In the genomic region with DNA sequence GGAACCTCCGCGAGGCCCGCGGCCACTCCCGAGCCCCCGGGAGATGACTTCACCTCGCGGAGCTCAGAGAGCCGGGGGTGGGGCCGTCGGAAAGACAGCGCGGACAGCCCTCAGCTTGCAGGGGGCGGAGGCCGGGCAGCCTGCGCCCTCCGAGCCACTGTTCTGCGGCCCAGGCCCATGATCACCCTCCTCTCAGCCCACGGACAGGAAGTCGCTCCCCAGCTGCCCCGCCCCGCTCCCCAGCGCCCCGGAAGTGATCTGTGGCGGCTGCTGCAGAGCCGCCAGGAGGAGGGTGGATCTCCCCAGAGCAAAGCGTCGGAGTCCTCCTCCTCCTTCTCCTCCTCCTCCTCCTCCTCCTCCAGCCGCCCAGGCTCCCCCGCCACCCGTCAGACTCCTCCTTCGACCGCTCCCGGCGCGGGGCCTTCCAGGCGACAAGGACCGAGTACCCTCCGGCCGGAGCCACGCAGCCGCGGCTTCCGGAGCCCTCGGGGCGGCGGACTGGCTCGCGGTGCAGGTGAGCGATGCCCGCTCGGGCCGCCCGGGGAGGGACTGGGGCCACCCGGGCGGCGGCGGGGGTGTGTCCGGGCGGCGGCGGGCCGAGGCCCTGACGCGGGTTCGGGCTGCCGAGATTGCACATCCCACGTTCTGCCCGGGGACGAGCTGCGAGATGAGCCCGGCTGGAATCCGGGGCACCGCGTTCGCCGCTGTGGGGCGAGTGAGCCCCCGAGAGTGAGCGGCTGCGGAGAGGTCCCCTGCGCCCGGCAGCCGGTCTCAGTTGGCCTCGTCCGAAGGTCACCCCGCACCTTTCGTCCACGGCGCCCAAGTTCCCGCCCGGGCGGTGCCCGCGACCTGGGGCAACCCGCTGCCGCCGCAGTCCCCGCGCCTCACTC, we compare ENCODE assay signal across 1 cellular context.
TF ChIP-seq lines count a peak whose summit lies in the region.

A gene with protein sequence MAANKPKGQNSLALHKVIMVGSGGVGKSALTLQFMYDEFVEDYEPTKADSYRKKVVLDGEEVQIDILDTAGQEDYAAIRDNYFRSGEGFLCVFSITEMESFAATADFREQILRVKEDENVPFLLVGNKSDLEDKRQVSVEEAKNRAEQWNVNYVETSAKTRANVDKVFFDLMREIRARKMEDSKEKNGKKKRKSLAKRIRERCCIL (plus strand): TSS at position 261 of the 890 bp plus-strand sequence. CDS start 63,096 bp downstream, outside the sequence.

TF ChIP-seq in HEK293, 187 proteins besides CTCF, POLR2A, EP300 and RAD21 (continued from another document and continues in another):
- TF ChIP-seq, protein P1, sequence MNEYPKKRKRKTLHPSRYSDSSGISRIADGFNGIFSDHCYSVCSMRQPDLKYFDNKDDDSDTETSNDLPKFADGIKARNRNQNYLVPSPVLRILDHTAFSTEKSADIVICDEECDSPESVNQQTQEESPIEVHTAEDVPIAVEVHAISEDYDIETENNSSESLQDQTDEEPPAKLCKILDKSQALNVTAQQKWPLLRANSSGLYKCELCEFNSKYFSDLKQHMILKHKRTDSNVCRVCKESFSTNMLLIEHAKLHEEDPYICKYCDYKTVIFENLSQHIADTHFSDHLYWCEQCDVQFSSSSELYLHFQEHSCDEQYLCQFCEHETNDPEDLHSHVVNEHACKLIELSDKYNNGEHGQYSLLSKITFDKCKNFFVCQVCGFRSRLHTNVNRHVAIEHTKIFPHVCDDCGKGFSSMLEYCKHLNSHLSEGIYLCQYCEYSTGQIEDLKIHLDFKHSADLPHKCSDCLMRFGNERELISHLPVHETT (tag by site-specific recombination; IDR thresholded peaks at IDR 0.05), result 0 out of 2 replicates have a peak, but pooled peaks have one; percentile 13
- TF ChIP-seq, protein P2, sequence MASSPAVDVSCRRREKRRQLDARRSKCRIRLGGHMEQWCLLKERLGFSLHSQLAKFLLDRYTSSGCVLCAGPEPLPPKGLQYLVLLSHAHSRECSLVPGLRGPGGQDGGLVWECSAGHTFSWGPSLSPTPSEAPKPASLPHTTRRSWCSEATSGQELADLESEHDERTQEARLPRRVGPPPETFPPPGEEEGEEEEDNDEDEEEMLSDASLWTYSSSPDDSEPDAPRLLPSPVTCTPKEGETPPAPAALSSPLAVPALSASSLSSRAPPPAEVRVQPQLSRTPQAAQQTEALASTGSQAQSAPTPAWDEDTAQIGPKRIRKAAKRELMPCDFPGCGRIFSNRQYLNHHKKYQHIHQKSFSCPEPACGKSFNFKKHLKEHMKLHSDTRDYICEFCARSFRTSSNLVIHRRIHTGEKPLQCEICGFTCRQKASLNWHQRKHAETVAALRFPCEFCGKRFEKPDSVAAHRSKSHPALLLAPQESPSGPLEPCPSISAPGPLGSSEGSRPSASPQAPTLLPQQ (tag by site-specific recombination; IDR thresholded peaks at IDR 0.05), result 0 out of 2 replicates have a peak, but pooled peaks have one; percentile 44
- TF ChIP-seq ZNF274 (IDR thresholded peaks at IDR 0.05; ENCODE audit: low read length) (no peak), ZNF274 (tag by site-specific recombination; IDR thresholded peaks at IDR 0.05; ENCODE audit: borderline replicate concordance) (no peak), ZNF600 (tag by site-specific recombination; IDR thresholded peaks at IDR 0.05) (peak; percentile 31), ZNF776 (tag by site-specific recombination; IDR thresholded peaks at IDR 0.05; ENCODE audit: borderline replicate concordance) (no peak), ZSCAN16 (tag by site-specific recombination; IDR thresholded peaks at IDR 0.05) (no peak), ZNF76 (tag by site-specific recombination; IDR thresholded peaks at IDR 0.05; ENCODE audit: borderline replicate concordance, low read depth) (0 out of 2 replicates have a peak, but pooled peaks have one; percentile 44), KLF9 (tag by site-specific recombination; IDR thresholded peaks at IDR 0.05; ENCODE audit: low read depth) (peak; percentile 71; the same call in 1 of the 2 replicates), ZNF184 (tag by site-specific recombination; IDR thresholded peaks at IDR 0.05) (no peak), ZFP3 (tag by site-specific recombination; IDR thresholded peaks at IDR 0.05; ENCODE audit: low read depth) (peak; percentile 37; the same call in 1 of the 2 replicates), ZNF660 (tag by site-specific recombination; IDR thresholded peaks at IDR 0.05) (no peak; the same call in 1 of the 2 replicates), YY2 (tag by site-specific recombination; IDR thresholded peaks at IDR 0.05) (no peak), ZNF10 (tag by site-specific recombination; IDR thresholded peaks at IDR 0.05) (no peak), ZNF664 (tag by site-specific recombination; IDR thresholded peaks at IDR 0.05) (no peak), ZNF571 (tag by site-specific recombination; IDR thresholded peaks at IDR 0.05) (no peak), ZNF341 (tag by site-specific recombination; IDR thresholded peaks at IDR 0.05; ENCODE audit: low read depth) (peak; percentile 62), ZNF223 (tag by site-specific recombination; IDR thresholded peaks at IDR 0.05) (no peak), ZNF221 (tag by site-specific recombination; IDR thresholded peaks at IDR 0.05; ENCODE audit: borderline replicate concordance) (no peak), ZNF658 (tag by site-specific recombination; IDR thresholded peaks at IDR 0.05) (no peak), KLF1 (tag by site-specific recombination; IDR thresholded peaks at IDR 0.05) (peak; percentile 83), GLIS1 (tag by site-specific recombination; IDR thresholded peaks at IDR 0.05) (peak; percentile 31; the same call in 1 of the 2 replicates), ZNF114 (tag by site-specific recombination; IDR thresholded peaks at IDR 0.05) (no peak), KLF10 (tag by site-specific recombination; IDR thresholded peaks at IDR 0.05) (peak; percentile 56; the same call in 1 of the 2 replicates), TRIM28 (IDR thresholded peaks at IDR 0.05; ENCODE audit: borderline replicate concordance, low read length) (no peak), ZBTB7A (tag by site-specific recombination; IDR thresholded peaks at IDR 0.05; ENCODE audit: low read depth) (no peak), SP2 (tag by site-specific recombination; IDR thresholded peaks at IDR 0.05) (peak; percentile 91), KLF16 (tag by site-specific recombination; IDR thresholded peaks at IDR 0.05) (peak; percentile 81), ZNF670 (tag by site-specific recombination; IDR thresholded peaks at IDR 0.05; ENCODE audit: low read depth) (no peak), GLIS2 (tag by site-specific recombination; IDR thresholded peaks at IDR 0.05) (peak; percentile 64; the same call in 1 of the 2 replicates), ZNF350 (tag by site-specific recombination; IDR thresholded peaks at IDR 0.05) (no peak), ZXDB (tag by site-specific recombination; IDR thresholded peaks at IDR 0.05) (peak; percentile 67), SCRT2 (tag by site-specific recombination; IDR thresholded peaks at IDR 0.05) (no peak), FEZF1 (tag by site-specific recombination; IDR thresholded peaks at IDR 0.05) (no peak), ZNF266 (tag by site-specific recombination; IDR thresholded peaks at IDR 0.05; ENCODE audit: low read depth) (no peak), GFI1B (tag by site-specific recombination; IDR thresholded peaks at IDR 0.05) (no peak), ZNF624 (tag by site-specific recombination; IDR thresholded peaks at IDR 0.05) (no peak), ZNF335 (tag by site-specific recombination; conservative IDR thresholded peaks at IDR 0.05) (peak; percentile 32)
- TF ChIP-seq, protein P3, sequence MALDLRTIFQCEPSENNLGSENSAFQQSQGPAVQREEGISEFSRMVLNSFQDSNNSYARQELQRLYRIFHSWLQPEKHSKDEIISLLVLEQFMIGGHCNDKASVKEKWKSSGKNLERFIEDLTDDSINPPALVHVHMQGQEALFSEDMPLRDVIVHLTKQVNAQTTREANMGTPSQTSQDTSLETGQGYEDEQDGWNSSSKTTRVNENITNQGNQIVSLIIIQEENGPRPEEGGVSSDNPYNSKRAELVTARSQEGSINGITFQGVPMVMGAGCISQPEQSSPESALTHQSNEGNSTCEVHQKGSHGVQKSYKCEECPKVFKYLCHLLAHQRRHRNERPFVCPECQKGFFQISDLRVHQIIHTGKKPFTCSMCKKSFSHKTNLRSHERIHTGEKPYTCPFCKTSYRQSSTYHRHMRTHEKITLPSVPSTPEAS (tag by site-specific recombination; IDR thresholded peaks at IDR 0.05), result no peak
- TF ChIP-seq, protein P4, sequence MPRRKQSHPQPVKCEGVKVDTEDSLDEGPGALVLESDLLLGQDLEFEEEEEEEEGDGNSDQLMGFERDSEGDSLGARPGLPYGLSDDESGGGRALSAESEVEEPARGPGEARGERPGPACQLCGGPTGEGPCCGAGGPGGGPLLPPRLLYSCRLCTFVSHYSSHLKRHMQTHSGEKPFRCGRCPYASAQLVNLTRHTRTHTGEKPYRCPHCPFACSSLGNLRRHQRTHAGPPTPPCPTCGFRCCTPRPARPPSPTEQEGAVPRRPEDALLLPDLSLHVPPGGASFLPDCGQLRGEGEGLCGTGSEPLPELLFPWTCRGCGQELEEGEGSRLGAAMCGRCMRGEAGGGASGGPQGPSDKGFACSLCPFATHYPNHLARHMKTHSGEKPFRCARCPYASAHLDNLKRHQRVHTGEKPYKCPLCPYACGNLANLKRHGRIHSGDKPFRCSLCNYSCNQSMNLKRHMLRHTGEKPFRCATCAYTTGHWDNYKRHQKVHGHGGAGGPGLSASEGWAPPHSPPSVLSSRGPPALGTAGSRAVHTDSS (tag by site-specific recombination; IDR thresholded peaks at IDR 0.05), result peak; percentile 87
- TF ChIP-seq, protein P5, sequence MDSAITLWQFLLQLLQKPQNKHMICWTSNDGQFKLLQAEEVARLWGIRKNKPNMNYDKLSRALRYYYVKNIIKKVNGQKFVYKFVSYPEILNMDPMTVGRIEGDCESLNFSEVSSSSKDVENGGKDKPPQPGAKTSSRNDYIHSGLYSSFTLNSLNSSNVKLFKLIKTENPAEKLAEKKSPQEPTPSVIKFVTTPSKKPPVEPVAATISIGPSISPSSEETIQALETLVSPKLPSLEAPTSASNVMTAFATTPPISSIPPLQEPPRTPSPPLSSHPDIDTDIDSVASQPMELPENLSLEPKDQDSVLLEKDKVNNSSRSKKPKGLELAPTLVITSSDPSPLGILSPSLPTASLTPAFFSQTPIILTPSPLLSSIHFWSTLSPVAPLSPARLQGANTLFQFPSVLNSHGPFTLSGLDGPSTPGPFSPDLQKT (IDR thresholded peaks at IDR 0.05; ENCODE audit: borderline replicate concordance, low read depth, low read length), result no peak
- TF ChIP-seq, protein P6, sequence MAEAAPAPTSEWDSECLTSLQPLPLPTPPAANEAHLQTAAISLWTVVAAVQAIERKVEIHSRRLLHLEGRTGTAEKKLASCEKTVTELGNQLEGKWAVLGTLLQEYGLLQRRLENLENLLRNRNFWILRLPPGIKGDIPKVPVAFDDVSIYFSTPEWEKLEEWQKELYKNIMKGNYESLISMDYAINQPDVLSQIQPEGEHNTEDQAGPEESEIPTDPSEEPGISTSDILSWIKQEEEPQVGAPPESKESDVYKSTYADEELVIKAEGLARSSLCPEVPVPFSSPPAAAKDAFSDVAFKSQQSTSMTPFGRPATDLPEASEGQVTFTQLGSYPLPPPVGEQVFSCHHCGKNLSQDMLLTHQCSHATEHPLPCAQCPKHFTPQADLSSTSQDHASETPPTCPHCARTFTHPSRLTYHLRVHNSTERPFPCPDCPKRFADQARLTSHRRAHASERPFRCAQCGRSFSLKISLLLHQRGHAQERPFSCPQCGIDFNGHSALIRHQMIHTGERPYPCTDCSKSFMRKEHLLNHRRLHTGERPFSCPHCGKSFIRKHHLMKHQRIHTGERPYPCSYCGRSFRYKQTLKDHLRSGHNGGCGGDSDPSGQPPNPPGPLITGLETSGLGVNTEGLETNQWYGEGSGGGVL (tag by site-specific recombination; IDR thresholded peaks at IDR 0.05), result 0 out of 2 replicates have a peak, but pooled peaks have one; percentile 22
- TF ChIP-seq, protein P7, sequence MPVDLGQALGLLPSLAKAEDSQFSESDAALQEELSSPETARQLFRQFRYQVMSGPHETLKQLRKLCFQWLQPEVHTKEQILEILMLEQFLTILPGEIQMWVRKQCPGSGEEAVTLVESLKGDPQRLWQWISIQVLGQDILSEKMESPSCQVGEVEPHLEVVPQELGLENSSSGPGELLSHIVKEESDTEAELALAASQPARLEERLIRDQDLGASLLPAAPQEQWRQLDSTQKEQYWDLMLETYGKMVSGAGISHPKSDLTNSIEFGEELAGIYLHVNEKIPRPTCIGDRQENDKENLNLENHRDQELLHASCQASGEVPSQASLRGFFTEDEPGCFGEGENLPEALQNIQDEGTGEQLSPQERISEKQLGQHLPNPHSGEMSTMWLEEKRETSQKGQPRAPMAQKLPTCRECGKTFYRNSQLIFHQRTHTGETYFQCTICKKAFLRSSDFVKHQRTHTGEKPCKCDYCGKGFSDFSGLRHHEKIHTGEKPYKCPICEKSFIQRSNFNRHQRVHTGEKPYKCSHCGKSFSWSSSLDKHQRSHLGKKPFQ (tag by site-specific recombination; IDR thresholded peaks at IDR 0.05), result no peak
- TF ChIP-seq, protein P8, sequence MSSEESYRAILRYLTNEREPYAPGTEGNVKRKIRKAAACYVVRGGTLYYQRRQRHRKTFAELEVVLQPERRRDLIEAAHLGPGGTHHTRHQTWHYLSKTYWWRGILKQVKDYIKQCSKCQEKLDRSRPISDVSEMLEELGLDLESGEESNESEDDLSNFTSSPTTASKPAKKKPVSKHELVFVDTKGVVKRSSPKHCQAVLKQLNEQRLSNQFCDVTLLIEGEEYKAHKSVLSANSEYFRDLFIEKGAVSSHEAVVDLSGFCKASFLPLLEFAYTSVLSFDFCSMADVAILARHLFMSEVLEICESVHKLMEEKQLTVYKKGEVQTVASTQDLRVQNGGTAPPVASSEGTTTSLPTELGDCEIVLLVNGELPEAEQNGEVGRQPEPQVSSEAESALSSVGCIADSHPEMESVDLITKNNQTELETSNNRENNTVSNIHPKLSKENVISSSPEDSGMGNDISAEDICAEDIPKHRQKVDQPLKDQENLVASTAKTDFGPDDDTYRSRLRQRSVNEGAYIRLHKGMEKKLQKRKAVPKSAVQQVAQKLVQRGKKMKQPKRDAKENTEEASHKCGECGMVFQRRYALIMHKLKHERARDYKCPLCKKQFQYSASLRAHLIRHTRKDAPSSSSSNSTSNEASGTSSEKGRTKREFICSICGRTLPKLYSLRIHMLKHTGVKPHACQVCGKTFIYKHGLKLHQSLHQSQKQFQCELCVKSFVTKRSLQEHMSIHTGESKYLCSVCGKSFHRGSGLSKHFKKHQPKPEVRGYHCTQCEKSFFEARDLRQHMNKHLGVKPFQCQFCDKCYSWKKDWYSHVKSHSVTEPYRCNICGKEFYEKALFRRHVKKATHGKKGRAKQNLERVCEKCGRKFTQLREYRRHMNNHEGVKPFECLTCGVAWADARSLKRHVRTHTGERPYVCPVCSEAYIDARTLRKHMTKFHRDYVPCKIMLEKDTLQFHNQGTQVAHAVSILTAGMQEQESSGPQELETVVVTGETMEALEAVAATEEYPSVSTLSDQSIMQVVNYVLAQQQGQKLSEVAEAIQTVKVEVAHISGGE (tag by site-specific recombination; conservative IDR thresholded peaks at IDR 0.05; ENCODE audit: low read depth), result peak; percentile 93
- TF ChIP-seq, protein P9, sequence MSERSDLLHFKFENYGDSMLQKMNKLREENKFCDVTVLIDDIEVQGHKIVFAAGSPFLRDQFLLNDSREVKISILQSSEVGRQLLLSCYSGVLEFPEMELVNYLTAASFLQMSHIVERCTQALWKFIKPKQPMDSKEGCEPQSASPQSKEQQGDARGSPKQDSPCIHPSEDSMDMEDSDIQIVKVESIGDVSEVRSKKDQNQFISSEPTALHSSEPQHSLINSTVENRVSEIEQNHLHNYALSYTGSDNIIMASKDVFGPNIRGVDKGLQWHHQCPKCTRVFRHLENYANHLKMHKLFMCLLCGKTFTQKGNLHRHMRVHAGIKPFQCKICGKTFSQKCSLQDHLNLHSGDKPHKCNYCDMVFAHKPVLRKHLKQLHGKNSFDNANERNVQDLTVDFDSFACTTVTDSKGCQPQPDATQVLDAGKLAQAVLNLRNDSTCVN (tag by site-specific recombination; optimal IDR thresholded peaks at IDR 0.05), result peak; percentile 67
